ENCODE assay signal across 27 cellular contexts in genomic region chr2:67824196-67824595, GRCh38.
DNase-seq lines count a peak whose midpoint lies in the region; ATAC-seq and TF ChIP-seq lines count a peak whose summit lies in the region.
"Had no signal": no experiment of that assay in that cellular context is flagged by ENCODE, and none has a peak within 500 bp of the region (broad histone marks: within the 10 kb centered on the region; RNA-seq: fewer than 3 reads in every experiment).

No MANE protein-coding gene starts in this region.

- H3K9me3 ChIP-seq in AG04450 (ENCODE audit: control insufficient read depth, insufficient read depth, low read length): peaks cover 3% of the 10 kb centered on the region; the same call in 1 of the 2 replicates
- H3K9me3 ChIP-seq in GM23248 (ENCODE audit: low read depth): no peaks in the 10 kb centered on the region
- H3K9me3 ChIP-seq in thyroid gland: no peaks in the 10 kb centered on the region
- H3K9me3 ChIP-seq: pancreas, SK-N-SH had no signal

- H3K9ac ChIP-seq in GM23248: no peak overlapping the region
- H3K9ac ChIP-seq: SK-N-SH had no signal

- H4K20me1 ChIP-seq in GM23248 (ENCODE audit: insufficient read depth): no peaks in the 10 kb centered on the region

- intact Hi-C loops in thyroid gland (cut with DNase I) (no loop called here), posterior cingulate gyrus (cut with DNase I) (no loop called here)

- no peaks in the 10 kb centered on the region for H3K36me3 Mint-ChIP-seq in stimulated activated effector memory CD8-positive, alpha-beta T cell treated with anti-CD3 and anti-CD28 coated beads, Interleukin-12 subunit alpha, Interleukin-12 subunit beta, amount 100 ng/mL, for 72 hours
- H3K36me3 Mint-ChIP-seq: activated naive CD4-positive, alpha-beta T cell treated with anti-CD3 and anti-CD28 coated beads, Interleukin-2, amount 50 U/mL, for 72 hours; brain; CD8-positive, alpha-beta T cell had no signal

- no peak overlapping the region for H3K27ac ChIP-seq in AG04450 (ENCODE audit: low read depth, low read length)
- no peak overlapping the region for H3K27ac ChIP-seq in GM23248
- no peak overlapping the region for H3K27ac ChIP-seq in thyroid gland
- H3K27ac ChIP-seq: HL-60, pancreas, WERI-Rb-1 had no signal

- DNase-seq in AG04450 (ENCODE audit: low read depth, low spot score): no peak
- DNase-seq in GM23248: peak; percentile 22
- DNase-seq in astrocyte of the cerebellum (ENCODE audit: low read depth): no peak
- DNase-seq in kidney epithelial cell (ENCODE audit: low read depth): no peak
- DNase-seq in NCI-H146 treated with DMSO at 0.1 percent for 48 hours (lab: John Stamatoyannopoulos, UW; ENCODE audit: unreplicated experiment): no peak
- DNase-seq in thyroid gland: no peak
- no peak for DNase-seq in stimulated activated effector memory CD8-positive, alpha-beta T cell treated with anti-CD3 and anti-CD28 coated beads, Interleukin-12 subunit alpha, Interleukin-12 subunit beta, amount 100 ng/mL, for 72 hours (ENCODE audit: low spot score in 2 of 2)
- no peak for DNase-seq in posterior cingulate gyrus
- DNase-seq: activated CD4-positive, alpha-beta T cell treated with anti-CD3 and anti-CD28 coated beads, Interleukin-2, amount 50 U/mL, for 4 hours; activated CD8-positive, alpha-beta memory T cell treated with anti-CD3 and anti-CD28 coated beads, Interleukin-2, amount 50 U/mL, for 4 hours; CD8-positive, alpha-beta T cell; DMS79; endodermal cell; NCI-H1417; NCI-H2107; NCI-H524 treated with DMSO at 0.1 percent for 48 hours; nephron progenitor cell; SK-N-SH; stimulated activated CD8-positive, alpha-beta memory T cell treated with anti-CD3 and anti-CD28 coated beads, Interleukin-4, amount 100 ng/mL, for 48 hours; WERI-Rb-1 had no signal

- peak; percentile 13; the same call in 1 of the 2 replicates for TF ChIP-seq CTCF in AG04450 (IDR thresholded peaks at IDR 0.05; ENCODE audit: low read depth, low read length)
- peak; percentile 3 for TF ChIP-seq CTCF in astrocyte of the cerebellum (IDR thresholded peaks at IDR 0.05; ENCODE audit: low read depth, low read length, missing control alignments)
- peak; percentile 1 for TF ChIP-seq CTCF in kidney epithelial cell (IDR thresholded peaks at IDR 0.05; ENCODE audit: insufficient read depth, low read length, poor library complexity, severe bottlenecking)
- no peak for TF ChIP-seq CTCF in thyroid gland (IDR thresholded peaks at IDR 0.05)

- no peak overlapping the region for H3K27ac Mint-ChIP-seq in stimulated activated effector memory CD8-positive, alpha-beta T cell treated with anti-CD3 and anti-CD28 coated beads, Interleukin-12 subunit alpha, Interleukin-12 subunit beta, amount 100 ng/mL, for 72 hours
- H3K27ac Mint-ChIP-seq: activated naive CD4-positive, alpha-beta T cell treated with anti-CD3 and anti-CD28 coated beads, Interleukin-2, amount 50 U/mL, for 72 hours; activated T-helper 17 cell treated with anti-CD3 and anti-CD28 coated beads, Interleukin-2, amount 50 U/mL, for 72 hours; CD8-positive, alpha-beta T cell; endodermal cell; nephron progenitor cell had no signal

- H3K79me2 ChIP-seq in GM23248 (ENCODE audit: insufficient read depth): no peaks in the 10 kb centered on the region

- in situ Hi-C loops in GM23248 (cut with MboI): no loop called here
- in situ Hi-C loops in astrocyte of the cerebellum (cut with HindIII; ENCODE audit: low sequenced_read_pairs): no loop called here

- no peak for TF ChIP-seq POLR2A in thyroid gland (IDR thresholded peaks at IDR 0.05)

- ATAC-seq in stimulated activated effector memory CD8-positive, alpha-beta T cell treated with anti-CD3 and anti-CD28 coated beads, Interleukin-12 subunit alpha, Interleukin-12 subunit beta, amount 100 ng/mL, for 72 hours: no peak
- ATAC-seq: activated naive CD4-positive, alpha-beta T cell treated with anti-CD3 and anti-CD28 coated beads, Interleukin-2, amount 50 U/mL, for 72 hours; activated T-helper 17 cell treated with anti-CD3 and anti-CD28 coated beads, Interleukin-2, amount 50 U/mL, for 72 hours; CD8-positive, alpha-beta T cell; HepG2; sciatic nerve had no signal

- H3K9me2 ChIP-seq in GM23248 (ENCODE audit: insufficient read depth): no peaks in the 10 kb centered on the region; the same call in 1 of the 2 replicates
- H3K9me2 ChIP-seq: SK-N-SH had no signal

- no peaks in the 10 kb centered on the region for H3K4me1 Mint-ChIP-seq in stimulated activated effector memory CD8-positive, alpha-beta T cell treated with anti-CD3 and anti-CD28 coated beads, Interleukin-12 subunit alpha, Interleukin-12 subunit beta, amount 100 ng/mL, for 72 hours
- H3K4me1 Mint-ChIP-seq: activated T-helper 17 cell treated with anti-CD3 and anti-CD28 coated beads, Interleukin-2, amount 50 U/mL, for 72 hours; endodermal cell had no signal

- CTCF ChIA-PET in AG04450 (lab: Charles Lee): interaction anchor here (0.7 kb wide), 1 partner anchor 608 kb away, joined by 3 read pairs; no protein-coding TSS in a partner anchor

- H3K4me2 ChIP-seq in GM23248 (ENCODE audit: unreplicated experiment): no peak overlapping the region
- H3K4me2 ChIP-seq: SK-N-SH had no signal

- H3K27me3 ChIP-seq in AG04450 (ENCODE audit: control insufficient read depth, insufficient read depth, low read length) (no peaks in the 10 kb centered on the region), GM23248 (replicated peaks; ENCODE audit: insufficient read depth) (no peaks in the 10 kb centered on the region), kidney epithelial cell (ENCODE audit: control insufficient read depth, insufficient read depth, low read length) (no peaks in the 10 kb centered on the region), thyroid gland (no peaks in the 10 kb centered on the region)
- H3K27me3 ChIP-seq: pancreas had no signal

- peaks cover 13% of the 10 kb centered on the region for H3F3A ChIP-seq in GM23248 (ENCODE audit: insufficient read depth)

- POLR2A ChIA-PET in AG04450 (lab: Yijun Ruan, JAX): no interaction called here

- H3K36me3 ChIP-seq in GM23248 (ENCODE audit: low read depth): no peaks in the 10 kb centered on the region
- no peaks in the 10 kb centered on the region for H3K36me3 ChIP-seq in kidney epithelial cell (ENCODE audit: control insufficient read depth, insufficient read depth, low read length)
- H3K36me3 ChIP-seq in thyroid gland: no peaks in the 10 kb centered on the region
- H3K36me3 ChIP-seq: pancreas, WERI-Rb-1 had no signal

- H2AFZ ChIP-seq in GM23248: 0 out of 2 replicates have a peak overlapping the region, but pooled peaks have one; percentile 11

- no peak overlapping the region for H3K4me3 Mint-ChIP-seq in stimulated activated effector memory CD8-positive, alpha-beta T cell treated with anti-CD3 and anti-CD28 coated beads, Interleukin-12 subunit alpha, Interleukin-12 subunit beta, amount 100 ng/mL, for 72 hours
- H3K4me3 Mint-ChIP-seq: activated T-helper 17 cell treated with anti-CD3 and anti-CD28 coated beads, Interleukin-2, amount 50 U/mL, for 72 hours; brain; CD8-positive, alpha-beta T cell; endodermal cell; nephron progenitor cell had no signal

- H3K4me1 ChIP-seq in GM23248 (ENCODE audit: insufficient read depth) (peaks cover 16% of the 10 kb centered on the region), thyroid gland (peaks cover 0 to 7% of the 10 kb centered on the region in 2 donors)

- H3K4me3 ChIP-seq in AG04450 (ENCODE audit: low read depth, low read length) (no peak overlapping the region), GM23248 (no peak overlapping the region), astrocyte of the cerebellum (ENCODE audit: low read depth, low read length) (no peak overlapping the region), kidney epithelial cell (ENCODE audit: low read depth, low read length) (no peak overlapping the region), thyroid gland (replicated peaks in 1 of 3) (no peak overlapping the region)

- no peaks in the 10 kb centered on the region for H3K9me3 Mint-ChIP-seq in stimulated activated effector memory CD8-positive, alpha-beta T cell treated with anti-CD3 and anti-CD28 coated beads, Interleukin-12 subunit alpha, Interleukin-12 subunit beta, amount 100 ng/mL, for 72 hours
- H3K9me3 Mint-ChIP-seq: activated T-helper 17 cell treated with anti-CD3 and anti-CD28 coated beads, Interleukin-2, amount 50 U/mL, for 72 hours; CD8-positive, alpha-beta T cell; endodermal cell had no signal

- WGBS in GM23248 (ENCODE audit: low coverage in 1 of 2, low lambda C conversion rate in 2 of 2, missing lambda C conversion rate in 2 of 2), 2 experiments: 71% methylated on average over 6 of the region's 6 CpGs
- WGBS in thyroid gland, 2 donors: 91% methylated on average over 6 of the region's 6 CpGs

Comparison
In these comparisons a context has a peak if more than half of its experiments do, and no peak if none do; other contexts are left out.
1. CTCF ChIP-seq: peak in AG04450 (single experiment), astrocyte of the cerebellum (single experiment) and kidney epithelial cell (single experiment); none in thyroid gland (0 of 6).